11 cellular contexts compared by ENCODE assay signal in genomic region chr18:22391571-22392359, GRCh38. TPM values are rescaled to one million over a fixed set of nuclear protein-coding genes. Genes with fewer than 3 reads are reported as not detected.
DNase-seq lines count a peak whose midpoint lies in the region; ATAC-seq, FAIRE-seq and TF ChIP-seq lines count a peak whose summit lies in the region.
"Had no signal": no experiment of that assay in that cellular context is flagged by ENCODE, and none has a peak within 500 bp of the region (broad histone marks: within the 10 kb centered on the region; RNA-seq: fewer than 3 reads in every experiment).

No MANE protein-coding gene starts in this region.

- peaks cover 2 to 9% (median 5%) of the 10 kb centered on the region in 8 donors for H3K9me3 Mint-ChIP-seq in CD4-positive, alpha-beta memory T cell

- H2AFZ ChIP-seq in osteoblast (ENCODE audit: low read length) = no peak overlapping the region

- H3K4me1 ChIP-seq in CD4-positive, alpha-beta memory T cell (ENCODE audit: insufficient read depth, low read length) = no peaks in the 10 kb centered on the region
- peaks cover 13% of the 10 kb centered on the region for H3K4me1 ChIP-seq in osteoblast (ENCODE audit: insufficient read depth, low read length)

- H4K20me1 ChIP-seq in osteoblast (ENCODE audit: insufficient read depth, low read length) = no peaks in the 10 kb centered on the region

- ATAC-seq in GM18502 (IDR thresholded peaks at IDR 0.05; ENCODE audit: poor library complexity, unreplicated experiment) (no peak), HG02885 (IDR thresholded peaks at IDR 0.05; ENCODE audit: poor library complexity, unreplicated experiment) (no peak)

- no peak for FAIRE-seq in bronchial epithelial cell (lab: Jason Lieb, UNC)

- no peaks in the 10 kb centered on the region for H3K79me2 ChIP-seq in osteoblast (ENCODE audit: insufficient read depth, low read length)

- 36 to 43% methylated on average over 5 of the region's 5 CpGs for WGBS in lower leg skin, 2 donors

- peak overlapping the region; percentile 40 for H3K4me2 ChIP-seq in osteoblast (ENCODE audit: insufficient read depth, low read length)

- no peak overlapping the region for H3K4me3 Mint-ChIP-seq in CD4-positive, alpha-beta memory T cell

- no peak overlapping the region for H3K4me3 ChIP-seq in CD4-positive, alpha-beta memory T cell (ENCODE audit: low read length in 2 of 2)
- no peak overlapping the region for H3K4me3 ChIP-seq in bronchial epithelial cell (ENCODE audit: low read depth, low read length)
- peak overlapping the region; percentile 5 for H3K4me3 ChIP-seq in osteoblast (ENCODE audit: insufficient read depth, low read length)
- H3K4me3 ChIP-seq in lower leg skin (ENCODE audit: low read depth, poor library complexity, severe bottlenecking) = no peak overlapping the region

- TF ChIP-seq CTCF in bronchial epithelial cell (IDR thresholded peaks at IDR 0.05; ENCODE audit: insufficient read depth, low read length, severe bottlenecking) (no peak), osteoblast (IDR thresholded peaks at IDR 0.05; ENCODE audit: extremely low read depth, low read depth, low read length) (no peak), lower leg skin (IDR thresholded peaks at IDR 0.05) (no peak)

- no peaks in the 10 kb centered on the region for H3K27me3 ChIP-seq in CD4-positive, alpha-beta memory T cell (ENCODE audit: insufficient read depth, low read length)
- H3K27me3 ChIP-seq in bronchial epithelial cell (ENCODE audit: control insufficient read depth, insufficient read depth, low read length) (no peaks in the 10 kb centered on the region), osteoblast (ENCODE audit: insufficient read depth, low read length) (no peaks in the 10 kb centered on the region)

- H3K36me3 Mint-ChIP-seq in CD4-positive, alpha-beta memory T cell = no peaks in the 10 kb centered on the region

- H3K36me3 ChIP-seq in CD4-positive, alpha-beta memory T cell (ENCODE audit: insufficient read depth, low read length) = no peaks in the 10 kb centered on the region
- no peaks in the 10 kb centered on the region for H3K36me3 ChIP-seq in bronchial epithelial cell (ENCODE audit: control insufficient read depth, insufficient read depth, low read length)
- no peaks in the 10 kb centered on the region for H3K36me3 ChIP-seq in osteoblast (ENCODE audit: insufficient read depth, low read length)

- H3K27me3 Mint-ChIP-seq in CD4-positive, alpha-beta memory T cell = peaks cover 0 to 1% of the 10 kb centered on the region in 2 donors

- intact Hi-C loops in CD4-positive, alpha-beta memory T cell (cut with micrococcal nuclease) = no loop called here
- intact Hi-C loops in lower leg skin (cut with DNase I; ENCODE audit: low total_unique reads) = no loop called here

- no peak overlapping the region for H3K27ac ChIP-seq in CD4-positive, alpha-beta memory T cell (ENCODE audit: low read depth, low read length)
- H3K27ac ChIP-seq in osteoblast (ENCODE audit: low read depth, low read length) = peak overlapping the region; percentile 83

- TF ChIP-seq POLR2A in lower leg skin (IDR thresholded peaks at IDR 0.05) = no peak

- H3K9me3 ChIP-seq in CD4-positive, alpha-beta memory T cell (ENCODE audit: control insufficient read depth in 1 of 2, low read length in 2 of 2) = no peaks in the 10 kb centered on the region
- no peaks in the 10 kb centered on the region for H3K9me3 ChIP-seq in osteoblast (ENCODE audit: low read depth, low read length)

- POLR2A ChIA-PET in CD4-positive, alpha-beta memory T cell (lab: Charles Lee; ENCODE audit: partially characterized antibody) = no interaction called here

- peaks cover 0 to 4% (median 0%) of the 10 kb centered on the region in 4 donors for H3K4me1 Mint-ChIP-seq in CD4-positive, alpha-beta memory T cell

- CTCF ChIA-PET in CD4-positive, alpha-beta memory T cell (lab: Charles Lee; ENCODE audit: partially characterized antibody) = no interaction called here

- DNase-seq in CD4-positive, alpha-beta memory T cell = peak; percentile 17 to 63 (median 29)
- DNase-seq in LoVo (ENCODE audit: low spot score) (peak; percentile 56), bronchial epithelial cell (ENCODE audit: low read depth) (peak; percentile 99), osteoblast (ENCODE audit: insufficient read length, low spot score, missing footprints) (peak; percentile 68), lower leg skin (ENCODE audit: low spot score in 2 of 2) (no peak), D341Med (ENCODE audit: low spot score) (no peak)
- DNase-seq: cerebellar nuclear complex, NCI-H446, retina had no signal

- no peak overlapping the region for H3K27ac Mint-ChIP-seq in CD4-positive, alpha-beta memory T cell

RNA-seq across cellular contexts. Expression of gene CTAGE1, which starts 25.9 kb away (rescaled TPM):
- not detected for total RNA-seq in CD4-positive, alpha-beta memory T cell
- polyA plus RNA-seq in CD4-positive, alpha-beta memory T cell = not detected
- total RNA-seq in bronchial epithelial cell (under 0.01 TPM in 1 of 2 replicates, not detected in the other), osteoblast (under 0.01 TPM in 1 of 2 replicates, not detected in the other), lower leg skin (not detected)

Comparison
In these comparisons a context has a peak if more than half of its experiments do, and no peak if none do; other contexts are left out.
1. DNase-seq: peak in CD4-positive, alpha-beta memory T cell (5 of 5), LoVo (single experiment), bronchial epithelial cell (single experiment) and osteoblast (single experiment); none in lower leg skin (0 of 2) and D341Med (single experiment).